ENCODE assay signal across 16 cellular contexts in the genomic region with DNA sequence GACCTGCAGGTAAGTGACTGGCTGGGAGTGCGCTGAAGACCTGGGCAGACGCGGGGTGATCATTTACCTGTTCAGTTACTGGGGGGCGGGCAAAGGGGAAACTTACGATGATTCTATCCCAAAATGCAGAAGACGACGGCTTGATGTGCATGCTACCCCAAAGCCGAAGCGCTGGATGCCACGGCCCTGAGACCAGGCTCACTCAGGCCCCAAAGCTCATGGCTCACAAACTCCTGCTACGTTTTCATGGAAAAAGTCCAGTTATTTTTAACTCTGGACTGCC.
DNase-seq lines count a peak whose midpoint lies in the region; ATAC-seq and TF ChIP-seq lines count a peak whose summit lies in the region.
"Had no signal": no experiment of that assay in that cellular context is flagged by ENCODE, and none has a peak within 500 bp of the region (broad histone marks: within the 10 kb centered on the region; RNA-seq: fewer than 3 reads in every experiment).

No MANE protein-coding gene starts in this region.

- no peak overlapping the region for H3K4me3 ChIP-seq in RWPE2 (ENCODE audit: severe bottlenecking)
- no peak overlapping the region for H3K4me3 ChIP-seq in stomach
- H3K4me3 ChIP-seq: BLaER1, PC-9 had no signal

- ATAC-seq in RWPE2 (ENCODE audit: low read depth) = no peak
- ATAC-seq: CD8-positive, alpha-beta T cell had no signal

- peak; percentile 6 for DNase-seq in activated CD8-positive, alpha-beta memory T cell treated with anti-CD3 and anti-CD28 coated beads, Interleukin-2, amount 50 U/mL, for 48 hours
- DNase-seq in activated CD8-positive, alpha-beta memory T cell treated with anti-CD3 and anti-CD28 coated beads, Interleukin-2, amount 50 U/mL, for 4 hours = no peak
- DNase-seq in RWPE2 (ENCODE audit: low spot score) (peak; percentile 20), mesenteric fat pad (ENCODE audit: low spot score) (peak; percentile 72), stomach (peak; percentile 17), GOT3 (lab: John Stamatoyannopoulos, UW) (no peak), NCI-H748 treated with DMSO at 0.1 percent for 48 hours (lab: John Stamatoyannopoulos, UW) (no peak), D341Med (ENCODE audit: low spot score) (no peak)
- DNase-seq: 8988T; CD8-positive, alpha-beta T cell; H9; NCI-H1048; NCI-H2081 treated with DMSO at 0.1 percent for 48 hours; NCI-H510A treated with DMSO at 0.1 percent for 48 hours; PC-9 had no signal

- H3K27ac ChIP-seq in RWPE2 (ENCODE audit: poor library complexity, severe bottlenecking) (no peak overlapping the region), stomach (peak overlapping the region in 3 of 5 donors; percentile 8 to 88 (median 46))
- H3K27ac ChIP-seq: BLaER1, PC-9 had no signal

- H3K9me3 ChIP-seq in RWPE2 (ENCODE audit: severe bottlenecking) (no peaks in the 10 kb centered on the region), stomach (no peaks in the 10 kb centered on the region)
- H3K9me3 ChIP-seq: BLaER1 had no signal

- intact Hi-C loops in stomach (cut with DNase I; ENCODE audit: low total_unique reads) = no loop called here

- TF ChIP-seq POLR2A in stomach (IDR thresholded peaks at IDR 0.05) = no peak

- WGBS in stomach, 5 donors = 88 to 94% (median 91%) methylated on average over 11 of the region's 11 CpGs

- no peak for TF ChIP-seq CTCF in RWPE2 (IDR thresholded peaks at IDR 0.05; ENCODE audit: poor library complexity, severe bottlenecking)
- no peak for TF ChIP-seq CTCF in stomach (IDR thresholded peaks at IDR 0.05)

- H3K4me1 ChIP-seq in RWPE2 (ENCODE audit: insufficient read depth, poor library complexity, severe bottlenecking) (peaks cover 5% of the 10 kb centered on the region), stomach (peaks cover 5 to 52% (median 28%) of the 10 kb centered on the region in 4 donors)

- H3K36me3 ChIP-seq in RWPE2 (ENCODE audit: low read depth) (no peaks in the 10 kb centered on the region), stomach (peaks cover 0 to 12% (median 4%) of the 10 kb centered on the region in 4 donors)

- H3K27me3 ChIP-seq in RWPE2 (ENCODE audit: insufficient read depth, poor library complexity, severe bottlenecking) = no peaks in the 10 kb centered on the region
- H3K27me3 ChIP-seq in stomach = no peaks in the 10 kb centered on the region

- TF ChIP-seq EP300 in stomach (IDR thresholded peaks at IDR 0.05) = no peak

Comparison
In these comparisons a context has a peak if more than half of its experiments do, and no peak if none do; other contexts are left out.
1. DNase-seq: peak in activated CD8-positive, alpha-beta memory T cell treated with anti-CD3 and anti-CD28 coated beads, Interleukin-2, amount 50 U/mL, for 48 hours (single experiment), RWPE2 (single experiment), mesenteric fat pad (single experiment) and stomach (single experiment); none in activated CD8-positive, alpha-beta memory T cell treated with anti-CD3 and anti-CD28 coated beads, Interleukin-2, amount 50 U/mL, for 4 hours (single experiment), GOT3 (single experiment), NCI-H748 treated with DMSO at 0.1 percent for 48 hours (single experiment) and D341Med (single experiment).